ENCODE assay signal across 1 cellular context in the genomic region with DNA sequence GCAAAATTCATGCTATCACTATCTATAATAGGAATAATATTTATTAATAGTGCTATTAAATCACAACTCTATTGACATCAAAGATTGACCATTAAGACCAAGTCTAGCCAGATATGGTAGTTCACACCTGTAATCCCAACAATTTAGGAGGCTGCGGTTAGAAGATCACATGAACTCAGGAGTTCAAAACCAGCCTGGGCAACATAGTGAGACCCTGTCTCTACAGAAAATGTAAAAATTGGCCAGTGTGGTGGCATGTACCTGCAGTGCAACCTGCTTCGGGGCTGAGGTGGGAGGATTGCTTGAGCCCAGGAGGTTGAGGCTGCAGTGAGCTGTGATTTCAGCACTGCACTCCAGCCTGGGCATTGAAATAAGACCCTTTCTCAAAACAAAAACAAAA.
TF ChIP-seq lines count a peak whose summit lies in the region.

No MANE protein-coding gene starts in this region.

TF ChIP-seq in GM23338, 12 proteins besides CTCF, POLR2A, EP300 and RAD21 (continued from another document):
- TF ChIP-seq, protein P1, sequence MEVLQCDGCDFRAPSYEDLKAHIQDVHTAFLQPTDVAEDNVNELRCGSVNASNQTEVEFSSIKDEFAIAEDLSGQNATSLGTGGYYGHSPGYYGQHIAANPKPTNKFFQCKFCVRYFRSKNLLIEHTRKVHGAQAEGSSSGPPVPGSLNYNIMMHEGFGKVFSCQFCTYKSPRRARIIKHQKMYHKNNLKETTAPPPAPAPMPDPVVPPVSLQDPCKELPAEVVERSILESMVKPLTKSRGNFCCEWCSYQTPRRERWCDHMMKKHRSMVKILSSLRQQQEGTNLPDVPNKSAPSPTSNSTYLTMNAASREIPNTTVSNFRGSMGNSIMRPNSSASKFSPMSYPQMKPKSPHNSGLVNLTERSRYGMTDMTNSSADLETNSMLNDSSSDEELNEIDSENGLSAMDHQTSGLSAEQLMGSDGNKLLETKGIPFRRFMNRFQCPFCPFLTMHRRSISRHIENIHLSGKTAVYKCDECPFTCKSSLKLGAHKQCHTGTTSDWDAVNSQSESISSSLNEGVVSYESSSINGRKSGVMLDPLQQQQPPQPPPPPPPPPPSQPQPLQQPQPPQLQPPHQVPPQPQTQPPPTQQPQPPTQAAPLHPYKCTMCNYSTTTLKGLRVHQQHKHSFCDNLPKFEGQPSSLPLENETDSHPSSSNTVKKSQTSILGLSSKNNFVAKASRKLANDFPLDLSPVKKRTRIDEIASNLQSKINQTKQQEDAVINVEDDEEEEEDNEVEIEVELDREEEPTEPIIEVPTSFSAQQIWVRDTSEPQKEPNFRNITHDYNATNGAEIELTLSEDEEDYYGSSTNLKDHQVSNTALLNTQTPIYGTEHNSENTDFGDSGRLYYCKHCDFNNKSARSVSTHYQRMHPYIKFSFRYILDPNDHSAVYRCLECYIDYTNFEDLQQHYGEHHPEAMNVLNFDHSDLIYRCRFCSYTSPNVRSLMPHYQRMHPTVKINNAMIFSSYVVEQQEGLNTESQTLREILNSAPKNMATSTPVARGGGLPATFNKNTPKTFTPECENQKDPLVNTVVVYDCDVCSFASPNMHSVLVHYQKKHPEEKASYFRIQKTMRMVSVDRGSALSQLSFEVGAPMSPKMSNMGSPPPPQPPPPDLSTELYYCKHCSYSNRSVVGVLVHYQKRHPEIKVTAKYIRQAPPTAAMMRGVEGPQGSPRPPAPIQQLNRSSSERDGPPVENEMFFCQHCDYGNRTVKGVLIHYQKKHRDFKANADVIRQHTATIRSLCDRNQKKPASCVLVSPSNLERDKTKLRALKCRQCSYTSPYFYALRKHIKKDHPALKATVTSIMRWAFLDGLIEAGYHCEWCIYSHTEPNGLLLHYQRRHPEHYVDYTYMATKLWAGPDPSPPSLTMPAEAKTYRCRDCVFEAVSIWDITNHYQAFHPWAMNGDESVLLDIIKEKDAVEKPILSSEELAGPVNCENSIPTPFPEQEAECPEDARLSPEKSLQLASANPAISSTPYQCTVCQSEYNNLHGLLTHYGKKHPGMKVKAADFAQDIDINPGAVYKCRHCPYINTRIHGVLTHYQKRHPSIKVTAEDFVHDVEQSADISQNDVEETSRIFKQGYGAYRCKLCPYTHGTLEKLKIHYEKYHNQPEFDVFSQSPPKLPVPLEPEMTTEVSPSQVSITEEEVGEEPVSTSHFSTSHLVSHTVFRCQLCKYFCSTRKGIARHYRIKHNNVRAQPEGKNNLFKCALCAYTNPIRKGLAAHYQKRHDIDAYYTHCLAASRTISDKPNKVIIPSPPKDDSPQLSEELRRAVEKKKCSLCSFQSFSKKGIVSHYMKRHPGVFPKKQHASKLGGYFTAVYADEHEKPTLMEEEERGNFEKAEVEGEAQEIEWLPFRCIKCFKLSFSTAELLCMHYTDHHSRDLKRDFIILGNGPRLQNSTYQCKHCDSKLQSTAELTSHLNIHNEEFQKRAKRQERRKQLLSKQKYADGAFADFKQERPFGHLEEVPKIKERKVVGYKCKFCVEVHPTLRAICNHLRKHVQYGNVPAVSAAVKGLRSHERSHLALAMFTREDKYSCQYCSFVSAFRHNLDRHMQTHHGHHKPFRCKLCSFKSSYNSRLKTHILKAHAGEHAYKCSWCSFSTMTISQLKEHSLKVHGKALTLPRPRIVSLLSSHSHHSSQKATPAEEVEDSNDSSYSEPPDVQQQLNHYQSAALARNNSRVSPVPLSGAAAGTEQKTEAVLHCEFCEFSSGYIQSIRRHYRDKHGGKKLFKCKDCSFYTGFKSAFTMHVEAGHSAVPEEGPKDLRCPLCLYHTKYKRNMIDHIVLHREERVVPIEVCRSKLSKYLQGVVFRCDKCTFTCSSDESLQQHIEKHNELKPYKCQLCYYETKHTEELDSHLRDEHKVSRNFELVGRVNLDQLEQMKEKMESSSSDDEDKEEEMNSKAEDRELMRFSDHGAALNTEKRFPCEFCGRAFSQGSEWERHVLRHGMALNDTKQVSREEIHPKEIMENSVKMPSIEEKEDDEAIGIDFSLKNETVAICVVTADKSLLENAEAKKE (CRISPR knock-in tag; IDR thresholded peaks at IDR 0.05), result no peak
- TF ChIP-seq JUNB (IDR thresholded peaks at IDR 0.05; ENCODE audit: unreplicated experiment), result no peak
- TF ChIP-seq, protein P2, sequence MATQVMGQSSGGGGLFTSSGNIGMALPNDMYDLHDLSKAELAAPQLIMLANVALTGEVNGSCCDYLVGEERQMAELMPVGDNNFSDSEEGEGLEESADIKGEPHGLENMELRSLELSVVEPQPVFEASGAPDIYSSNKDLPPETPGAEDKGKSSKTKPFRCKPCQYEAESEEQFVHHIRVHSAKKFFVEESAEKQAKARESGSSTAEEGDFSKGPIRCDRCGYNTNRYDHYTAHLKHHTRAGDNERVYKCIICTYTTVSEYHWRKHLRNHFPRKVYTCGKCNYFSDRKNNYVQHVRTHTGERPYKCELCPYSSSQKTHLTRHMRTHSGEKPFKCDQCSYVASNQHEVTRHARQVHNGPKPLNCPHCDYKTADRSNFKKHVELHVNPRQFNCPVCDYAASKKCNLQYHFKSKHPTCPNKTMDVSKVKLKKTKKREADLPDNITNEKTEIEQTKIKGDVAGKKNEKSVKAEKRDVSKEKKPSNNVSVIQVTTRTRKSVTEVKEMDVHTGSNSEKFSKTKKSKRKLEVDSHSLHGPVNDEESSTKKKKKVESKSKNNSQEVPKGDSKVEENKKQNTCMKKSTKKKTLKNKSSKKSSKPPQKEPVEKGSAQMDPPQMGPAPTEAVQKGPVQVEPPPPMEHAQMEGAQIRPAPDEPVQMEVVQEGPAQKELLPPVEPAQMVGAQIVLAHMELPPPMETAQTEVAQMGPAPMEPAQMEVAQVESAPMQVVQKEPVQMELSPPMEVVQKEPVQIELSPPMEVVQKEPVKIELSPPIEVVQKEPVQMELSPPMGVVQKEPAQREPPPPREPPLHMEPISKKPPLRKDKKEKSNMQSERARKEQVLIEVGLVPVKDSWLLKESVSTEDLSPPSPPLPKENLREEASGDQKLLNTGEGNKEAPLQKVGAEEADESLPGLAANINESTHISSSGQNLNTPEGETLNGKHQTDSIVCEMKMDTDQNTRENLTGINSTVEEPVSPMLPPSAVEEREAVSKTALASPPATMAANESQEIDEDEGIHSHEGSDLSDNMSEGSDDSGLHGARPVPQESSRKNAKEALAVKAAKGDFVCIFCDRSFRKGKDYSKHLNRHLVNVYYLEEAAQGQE (IDR thresholded peaks at IDR 0.05; ENCODE audit: unreplicated experiment), result no peak
TF ChIP-seq in GM23338: peak in this region for 0.
